In the genomic region with DNA sequence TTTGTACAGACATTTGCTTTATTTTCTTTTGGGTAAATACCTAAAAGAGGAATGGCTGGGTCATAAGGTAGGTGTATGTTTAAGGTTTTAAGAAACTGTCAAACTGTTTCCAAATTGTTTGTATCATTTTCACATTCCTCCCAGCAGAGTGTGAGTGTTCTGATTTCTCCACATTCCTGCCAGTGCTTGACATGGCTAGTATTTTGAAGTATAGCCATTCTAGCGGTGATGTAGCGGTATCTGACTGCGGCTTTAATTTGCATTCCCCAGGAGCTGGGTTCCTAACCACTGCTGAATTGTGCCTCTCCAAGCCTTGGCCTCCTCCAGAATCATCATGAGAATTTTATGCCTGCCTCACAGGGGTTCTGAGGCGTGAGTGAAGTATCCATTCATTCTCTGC, we compare ENCODE assay signal across 1 cellular context.
TF ChIP-seq lines count a peak whose summit lies in the region.

No MANE protein-coding gene starts in this region.

TF ChIP-seq in IMR-90, 13 proteins besides CTCF, POLR2A, EP300 and RAD21 (continued from another document):
- TF ChIP-seq, protein P1, sequence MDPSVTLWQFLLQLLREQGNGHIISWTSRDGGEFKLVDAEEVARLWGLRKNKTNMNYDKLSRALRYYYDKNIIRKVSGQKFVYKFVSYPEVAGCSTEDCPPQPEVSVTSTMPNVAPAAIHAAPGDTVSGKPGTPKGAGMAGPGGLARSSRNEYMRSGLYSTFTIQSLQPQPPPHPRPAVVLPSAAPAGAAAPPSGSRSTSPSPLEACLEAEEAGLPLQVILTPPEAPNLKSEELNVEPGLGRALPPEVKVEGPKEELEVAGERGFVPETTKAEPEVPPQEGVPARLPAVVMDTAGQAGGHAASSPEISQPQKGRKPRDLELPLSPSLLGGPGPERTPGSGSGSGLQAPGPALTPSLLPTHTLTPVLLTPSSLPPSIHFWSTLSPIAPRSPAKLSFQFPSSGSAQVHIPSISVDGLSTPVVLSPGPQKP (IDR thresholded peaks at IDR 0.05; ENCODE audit: borderline replicate concordance, low read depth, low read length): no peak
- TF ChIP-seq MAFK (IDR thresholded peaks at IDR 0.05; ENCODE audit: low read depth, low read length) (no peak), RFX5 (IDR thresholded peaks at IDR 0.05; ENCODE audit: low read depth, low read length) (no peak), MAZ (IDR thresholded peaks at IDR 0.05; ENCODE audit: borderline replicate concordance, low read depth, low read length) (no peak), NFE2L2 (IDR thresholded peaks at IDR 0.05; ENCODE audit: low read depth, low read length) (no peak), CHD1 (IDR thresholded peaks at IDR 0.05; ENCODE audit: low read depth, low read length) (no peak), FOS (IDR thresholded peaks at IDR 0.05; ENCODE audit: low read depth, low read length) (no peak), MXI1 (IDR thresholded peaks at IDR 0.05; ENCODE audit: borderline replicate concordance, low read depth, low read length) (no peak), SMC3 (IDR thresholded peaks at IDR 0.05; ENCODE audit: low read depth, low read length) (no peak)
